15 cellular contexts compared by ENCODE assay signal in genomic region chr22:37774728-37775127, GRCh38. TPM values are rescaled to one million over a fixed set of nuclear protein-coding genes. Genes with fewer than 3 reads are reported as not detected.
DNase-seq lines count a peak whose midpoint lies in the region; ATAC-seq and TF ChIP-seq lines count a peak whose summit lies in the region.
"Had no signal": no experiment of that assay in that cellular context is flagged by ENCODE, and none has a peak within 500 bp of the region (broad histone marks: within the 10 kb centered on the region; RNA-seq: fewer than 3 reads in every experiment).

No MANE protein-coding gene starts in this region.

- H3K9me3 ChIP-seq in PC-3 (ENCODE audit: low read length) (no peaks in the 10 kb centered on the region), skeletal muscle satellite cell (replicated peaks; ENCODE audit: low read length) (no peaks in the 10 kb centered on the region), BE2C (no peaks in the 10 kb centered on the region), esophagus muscularis mucosa (no peaks in the 10 kb centered on the region)

- no peak overlapping the region for H2AFZ ChIP-seq in PC-3 (ENCODE audit: low read length)

- CTCF ChIA-PET in PC-3 (lab: Charles Lee), result no interaction called here

- H3K4me1 ChIP-seq in PC-3 (ENCODE audit: insufficient read depth, low read length) (peaks cover 35% of the 10 kb centered on the region), skeletal muscle satellite cell (ENCODE audit: control insufficient read depth, insufficient read depth, low read length) (peaks cover 31% of the 10 kb centered on the region), BE2C (no peaks in the 10 kb centered on the region), esophagus muscularis mucosa (peaks cover 8 to 12% (median 12%) of the 10 kb centered on the region in 4 donors)

- H3K79me2 ChIP-seq in PC-3 (ENCODE audit: low read length), result no peaks in the 10 kb centered on the region

- H3K27ac ChIP-seq in C4-2B, result peak overlapping the region; percentile 92; the same call in 1 of the 2 replicates
- H3K27ac ChIP-seq in PC-3 (ENCODE audit: low read length), result peak overlapping the region; percentile 99
- peak overlapping the region; percentile 99 for H3K27ac ChIP-seq in epithelial cell of prostate
- no peak overlapping the region for H3K27ac ChIP-seq in esophagus muscularis mucosa (replicated peaks in 1 of 4)

- intact Hi-C loops in PC-3 (cut with micrococcal nuclease), result no loop called here
- intact Hi-C loops in esophagus muscularis mucosa (cut with DNase I), result no loop called here

- no peak for ATAC-seq in PC-3
- ATAC-seq: Panc1 had no signal

- TF ChIP-seq CTCF in C4-2B (conservative IDR thresholded peaks at IDR 0.05) (no peak), PC-3 (conservative IDR thresholded peaks at IDR 0.05; ENCODE audit: low read depth, low read length) (no peak), BE2C (IDR thresholded peaks at IDR 0.05; ENCODE audit: low read depth, low read length) (no peak), esophagus muscularis mucosa (IDR thresholded peaks at IDR 0.05) (no peak)

- H4K20me1 ChIP-seq in PC-3 (ENCODE audit: low read length), result no peaks in the 10 kb centered on the region

- H3F3A ChIP-seq in PC-3 (ENCODE audit: low read length, unreplicated experiment), result peaks cover 10% of the 10 kb centered on the region

- POLR2A ChIA-PET in PC-3 (lab: Charles Lee; ENCODE audit: unreplicated experiment), result no interaction called here

- H3K9me2 ChIP-seq in PC-3 (replicated peaks; ENCODE audit: low read length), result no peaks in the 10 kb centered on the region

- H3K36me3 ChIP-seq in PC-3 (ENCODE audit: low read depth, low read length), result peaks cover 10% of the 10 kb centered on the region
- peaks cover 44% of the 10 kb centered on the region for H3K36me3 ChIP-seq in skeletal muscle satellite cell (ENCODE audit: insufficient read depth, low read length)
- no peaks in the 10 kb centered on the region for H3K36me3 ChIP-seq in BE2C
- H3K36me3 ChIP-seq in esophagus muscularis mucosa, result peaks cover 22 to 56% (median 52%) of the 10 kb centered on the region in 4 donors

- WGBS in esophagus muscularis mucosa, result no CpG with 5 or more reads among the region's 3 CpGs

- H3K9ac ChIP-seq in PC-3 (ENCODE audit: low read length), result no peak overlapping the region; the same call in 1 of the 2 replicates
- H3K9ac ChIP-seq in skeletal muscle satellite cell (ENCODE audit: low read depth, low read length), result peak overlapping the region; percentile 27

- no peaks in the 10 kb centered on the region for H3K27me3 ChIP-seq in PC-3 (ENCODE audit: low read length)
- H3K27me3 ChIP-seq in skeletal muscle satellite cell (ENCODE audit: control insufficient read depth, insufficient read depth, low read length), result no peaks in the 10 kb centered on the region
- no peaks in the 10 kb centered on the region for H3K27me3 ChIP-seq in BE2C
- H3K27me3 ChIP-seq in esophagus muscularis mucosa, result no peaks in the 10 kb centered on the region

- H3K4me2 ChIP-seq in PC-3 (ENCODE audit: low read length), result no peak overlapping the region
- H3K4me2 ChIP-seq in skeletal muscle satellite cell (ENCODE audit: low read length), result no peak overlapping the region

- DNase-seq in PC-3 (no peak), epithelial cell of prostate (ENCODE audit: low read depth, low spot score) (no peak), BE2C (no peak), NCI-H526 (lab: John Stamatoyannopoulos, UW) (no peak), esophagus muscularis mucosa (ENCODE audit: extremely low spot score) (no peak)
- DNase-seq: ACHN; CD4-positive, alpha-beta T cell; MM.1S; NCI-H1092 treated with DMSO at 0.1 percent for 48 hours; NCI-H2081 treated with DMSO at 0.1 percent for 48 hours; NCI-H510A treated with DMSO at 0.1 percent for 48 hours; SHP77 treated with DMSO at 0.1 percent for 48 hours had no signal

- H3K4me3 ChIP-seq in PC-3 (ENCODE audit: low read length) (no peak overlapping the region), skeletal muscle satellite cell (ENCODE audit: low read length) (no peak overlapping the region), BE2C (ENCODE audit: low read depth, low read length) (no peak overlapping the region), esophagus muscularis mucosa (no peak overlapping the region)

- no TSS peak for BruUV-seq in PC-3 (replicated peaks; lab: Mats Ljungman, UMichigan)

- TF ChIP-seq POLR2A in esophagus muscularis mucosa (IDR thresholded peaks at IDR 0.05; ENCODE audit: low read depth), result no peak

- TF ChIP-seq EP300 in esophagus muscularis mucosa (IDR thresholded peaks at IDR 0.05), result no peak

RNA-seq across cellular contexts. Expression of gene GCAT, which starts 33.0 kb away (rescaled TPM):
- total RNA-seq in PC-3 (2014; rRNA removed) (26.0 and 33.3 TPM in 2 replicates), esophagus muscularis mucosa (10 to 100 TPM; 11.6 to 15.2 (median 12.3) TPM)
- 31.7 and 46.1 TPM in 2 replicates for total RNA-seq in skeletal muscle satellite cell (2012; rRNA removed)
- polyA plus RNA-seq in BE2C (2012; ENCODE audit: insufficient read depth, insufficient read length, low read depth), result 24.4 TPM

RNA-seq across cellular contexts. Expression of gene GALR3, which starts 48.5 kb away (rescaled TPM):
- total RNA-seq in PC-3 (2014; rRNA removed) (not detected in 2 replicates), esophagus muscularis mucosa (not detected)
- not detected in 2 replicates for total RNA-seq in skeletal muscle satellite cell (2012; rRNA removed)
- polyA plus RNA-seq in BE2C (2012; ENCODE audit: insufficient read depth, insufficient read length, low read depth), result not detected
- total RNA-seq: CD4-positive, alpha-beta T cell had no signal

Comparison
In these comparisons a context has a peak if more than half of its experiments do, and no peak if none do; other contexts are left out.
1. H3K27ac ChIP-seq: peak in C4-2B (single experiment), PC-3 (single experiment) and epithelial cell of prostate (single experiment); none in esophagus muscularis mucosa (0 of 4).